In genomic region chr22:49788492-49788891, GRCh38 we compare ENCODE assay signal across 10 cellular contexts. TPM values are rescaled to one million over a fixed set of nuclear protein-coding genes. Genes with fewer than 3 reads are reported as not detected.
DNase-seq lines count a peak whose midpoint lies in the region; ATAC-seq and TF ChIP-seq lines count a peak whose summit lies in the region.
"Had no signal": no experiment of that assay in that cellular context is flagged by ENCODE, and none has a peak within 500 bp of the region (broad histone marks: within the 10 kb centered on the region; RNA-seq: fewer than 3 reads in every experiment).

No MANE protein-coding gene starts in this region.

- H3K4me3 Mint-ChIP-seq in T-helper 17 cell = no peak overlapping the region

- intact Hi-C loops in dorsolateral prefrontal cortex (cut with DNase I) = no loop called here

- CTCF ChIA-PET in GM10248 (lab: Yijun Ruan, JAX) = no interaction called here

- DNase-seq in T-helper 17 cell (no peak), fibroblast of lung (ENCODE audit: low read depth in 2 of 2) (peak in 1 of 2 donors; percentile 21), osteoblast (ENCODE audit: insufficient read length, low spot score, missing footprints) (peak; percentile 96), dorsolateral prefrontal cortex (no peak), NCI-H2171 treated with DMSO at 0.1 percent for 48 hours (lab: John Stamatoyannopoulos, UW) (no peak), NCI-H345 (lab: John Stamatoyannopoulos, UW) (no peak), GM10248 (ENCODE audit: extremely low spot score) (no peak)
- DNase-seq: DMS153, mesendoderm had no signal

- H3K9ac ChIP-seq in BLaER1 = 0 out of 2 replicates have a peak overlapping the region, but pooled peaks have one; percentile 60
- no peak overlapping the region for H3K9ac ChIP-seq in fibroblast of lung (ENCODE audit: insufficient read depth, low read length)

- no peaks in the 10 kb centered on the region for H3K27me3 Mint-ChIP-seq in T-helper 17 cell

- peaks cover 100% of the 10 kb centered on the region for H4K20me1 ChIP-seq in BLaER1
- peaks cover 3% of the 10 kb centered on the region for H4K20me1 ChIP-seq in fibroblast of lung (ENCODE audit: control insufficient read depth, extremely low read depth, insufficient read depth, low read length)
- H4K20me1 ChIP-seq in osteoblast (ENCODE audit: insufficient read depth, low read length) = peaks cover 75% of the 10 kb centered on the region

- POLR2A ChIA-PET in GM10248 (lab: Yijun Ruan, JAX) = no interaction called here

- peaks cover 47% of the 10 kb centered on the region for H3K4me1 Mint-ChIP-seq in T-helper 17 cell

- no peak for ATAC-seq in T-helper 17 cell

- H3K4me2 ChIP-seq in BLaER1 = peak overlapping the region; percentile 76
- H3K4me2 ChIP-seq in fibroblast of lung (ENCODE audit: extremely low read depth, insufficient read depth, low read length) = no peak overlapping the region
- H3K4me2 ChIP-seq in osteoblast (ENCODE audit: insufficient read depth, low read length) = no peak overlapping the region

- no peak for TF ChIP-seq CTCF in fibroblast of lung (conservative IDR thresholded peaks at IDR 0.05 in 1 of 2, IDR thresholded peaks at IDR 0.05 in 1 of 2; ENCODE audit: low read depth in 1 of 2, low read length in 2 of 2)
- TF ChIP-seq CTCF in osteoblast (IDR thresholded peaks at IDR 0.05; ENCODE audit: extremely low read depth, low read depth, low read length) = no peak
- no peak for TF ChIP-seq CTCF in dorsolateral prefrontal cortex (IDR thresholded peaks at IDR 0.05 in 54 of 56, conservative IDR thresholded peaks at IDR 0.05 in 2 of 56; ENCODE audit: low read depth in 1 of 56, partially characterized antibody in 56 of 56)
- no peak for TF ChIP-seq CTCF in GM10248 (IDR thresholded peaks at IDR 0.05; ENCODE audit: control extremely low read depth, extremely low read depth, low read depth, missing control alignments)

- H3K9me3 ChIP-seq in BLaER1 = no peaks in the 10 kb centered on the region
- no peaks in the 10 kb centered on the region for H3K9me3 ChIP-seq in T-helper 17 cell (ENCODE audit: control insufficient read depth, low read length, poor library complexity, severe bottlenecking)
- H3K9me3 ChIP-seq in fibroblast of lung (ENCODE audit: control insufficient read depth, insufficient read depth, low read depth, low read length) = no peaks in the 10 kb centered on the region
- no peaks in the 10 kb centered on the region for H3K9me3 ChIP-seq in osteoblast (ENCODE audit: low read depth, low read length)

- H3K27ac ChIP-seq in BLaER1 (peak overlapping the region; percentile 63), fibroblast of lung (ENCODE audit: insufficient read depth, low read length) (peak overlapping the region; percentile 64), osteoblast (ENCODE audit: low read depth, low read length) (peak overlapping the region; percentile 40), dorsolateral prefrontal cortex (peak overlapping the region in 7 of 59 donors; percentile 2 to 43 (median 21))

- H3K79me2 ChIP-seq in fibroblast of lung (ENCODE audit: control insufficient read depth, insufficient read depth, low read length) (peaks cover 75% of the 10 kb centered on the region), osteoblast (ENCODE audit: insufficient read depth, low read length) (peaks cover 99% of the 10 kb centered on the region)

- H3K36me3 ChIP-seq in BLaER1 (peaks cover 99% of the 10 kb centered on the region), fibroblast of lung (ENCODE audit: control insufficient read depth, insufficient read depth, low read length) (peaks cover 21% of the 10 kb centered on the region), osteoblast (ENCODE audit: insufficient read depth, low read length) (peaks cover 49% of the 10 kb centered on the region)

- H3K27ac Mint-ChIP-seq in T-helper 17 cell = peak overlapping the region; percentile 90

- H2AFZ ChIP-seq in fibroblast of lung (ENCODE audit: low read length) = no peak overlapping the region
- H2AFZ ChIP-seq in osteoblast (ENCODE audit: low read length) = no peak overlapping the region

- H3K4me3 ChIP-seq in BLaER1 (no peak overlapping the region), fibroblast of lung (replicated peaks in 1 of 4; ENCODE audit: control extremely low read depth in 1 of 4, insufficient read depth in 1 of 4, low read depth in 3 of 4, low read length in 4 of 4) (no peak overlapping the region), osteoblast (ENCODE audit: insufficient read depth, low read length) (no peak overlapping the region), dorsolateral prefrontal cortex (no peak overlapping the region)

- H3K4me1 ChIP-seq in BLaER1 (peaks cover 37% of the 10 kb centered on the region), fibroblast of lung (ENCODE audit: control insufficient read depth, extremely low read depth, insufficient read depth, low read length) (peaks cover 14% of the 10 kb centered on the region), osteoblast (ENCODE audit: insufficient read depth, low read length) (peaks cover 20% of the 10 kb centered on the region)

- no peaks in the 10 kb centered on the region for H3K27me3 ChIP-seq in BLaER1
- H3K27me3 ChIP-seq in fibroblast of lung (ENCODE audit: control insufficient read depth, insufficient read depth, low read length) = no peaks in the 10 kb centered on the region
- no peaks in the 10 kb centered on the region for H3K27me3 ChIP-seq in osteoblast (ENCODE audit: insufficient read depth, low read length)
- H3K27me3 ChIP-seq in dorsolateral prefrontal cortex = no peaks in the 10 kb centered on the region

- H3K36me3 Mint-ChIP-seq in T-helper 17 cell (ENCODE audit: low read depth) = peaks cover 8% of the 10 kb centered on the region

RNA-seq across cellular contexts. Expression of gene BRD1, which starts 39.2 kb away (rescaled TPM):
- total RNA-seq in T-helper 17 cell = 100 to 1,000 TPM; 127 to 153 TPM
- total RNA-seq in fibroblast of lung = 23.9 and 26.6 TPM in 2 replicates
- polyA plus RNA-seq in fibroblast of lung = 4.3 and 4.4 TPM in 2 replicates
- 10.9 and 11.1 TPM in 2 replicates for polyA plus RNA-seq in fibroblast of lung (2012)
- polyA minus RNA-seq in fibroblast of lung (ENCODE audit: low replicate concordance) = 6.5 and 11.6 TPM in 2 replicates
- 23.5 and 25.9 TPM in 2 replicates for total RNA-seq in osteoblast
- total RNA-seq in dorsolateral prefrontal cortex = 10 to 100 TPM; 23.5 to 55.4 (median 35.6) TPM
